8 cellular contexts compared by ENCODE assay signal in the genomic region with DNA sequence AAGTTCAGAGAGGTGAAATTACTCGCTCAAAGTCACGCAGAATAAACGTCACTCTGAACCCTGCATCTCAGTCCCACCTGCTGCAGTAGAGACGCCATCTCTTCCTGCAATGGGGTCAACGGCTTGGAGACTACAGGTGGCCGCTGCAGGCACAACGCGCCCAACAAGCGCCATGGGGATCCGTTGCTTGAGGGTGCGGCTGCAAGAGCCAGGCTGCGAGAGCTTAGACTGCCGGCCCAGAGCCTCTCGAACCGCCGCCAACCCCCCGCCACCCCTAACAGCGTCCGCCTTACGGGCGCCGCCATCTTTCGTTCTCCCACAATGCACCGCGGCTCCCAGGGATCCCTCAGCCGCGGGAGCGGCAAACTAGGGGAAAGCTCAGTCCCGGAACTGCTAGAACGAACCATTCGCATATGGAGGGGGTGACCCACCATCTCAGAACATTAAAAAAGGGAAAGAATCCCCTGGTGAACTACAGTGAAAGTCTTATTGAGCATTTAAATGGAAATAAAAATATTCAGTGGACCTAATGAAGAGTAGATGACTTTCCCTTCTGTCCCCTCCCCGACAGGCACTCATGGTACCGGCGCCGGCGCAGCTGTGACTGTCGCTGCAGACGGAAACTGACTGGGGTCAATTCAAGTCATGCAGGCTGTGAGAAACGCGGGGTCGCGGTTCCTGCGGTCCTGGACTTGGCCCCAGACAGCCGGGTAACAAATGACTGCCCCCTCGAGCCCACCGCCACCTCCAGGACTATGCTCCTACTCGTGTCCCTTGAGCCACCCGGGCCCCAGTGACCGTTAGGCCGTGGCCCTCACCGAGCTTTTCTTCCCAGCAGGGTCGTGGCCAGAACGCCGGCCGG. TPM values are rescaled to one million over a fixed set of nuclear protein-coding genes. Genes with fewer than 3 reads are reported as not detected.
DNase-seq lines count a peak whose midpoint lies in the region; ATAC-seq, FAIRE-seq and TF ChIP-seq lines count a peak whose summit lies in the region.

A gene (minus strand): TSS at position 316 of the 862 bp plus-strand sequence. CDS start 11 bp downstream, at position 305.
A gene (plus strand): TSS at position 636 of the 862 bp plus-strand sequence. CDS start 10 bp downstream, at position 646.

- peaks cover 28% of the 10 kb centered on the region for H3K36me3 ChIP-seq in adipocyte (ENCODE audit: control insufficient read depth, insufficient read depth, low read length, severe bottlenecking)
- peaks cover 0 to 30% (median 8%) of the 10 kb centered on the region in 4 donors for H3K36me3 ChIP-seq in transverse colon

- peak; percentile 89 for ATAC-seq in HG02798 (IDR thresholded peaks at IDR 0.05; ENCODE audit: poor library complexity, unreplicated experiment)

- DNase-seq in GM12892 (ENCODE audit: insufficient read length) (peak; percentile 71), NCI-H1417 treated with DMSO at 0.1 percent for 48 hours (lab: John Stamatoyannopoulos, UW) (peak; percentile 93), T follicular helper cell (ENCODE audit: low read depth) (peak; percentile 86), adipocyte (ENCODE audit: low read depth) (peak; percentile 96), cardiac septum (ENCODE audit: low spot score) (peak; percentile 96), pons (ENCODE audit: low spot score) (peak; percentile 92), transverse colon (peak; percentile 91)

- intact Hi-C loops in cardiac septum (cut with DNase I) (no loop called here), transverse colon (cut with DNase I; ENCODE audit: low total_unique reads) (no loop called here)

- H3K4me1 ChIP-seq in adipocyte (ENCODE audit: control insufficient read depth, insufficient read depth, low read length) = peaks cover 40% of the 10 kb centered on the region
- H3K4me1 ChIP-seq in transverse colon = peaks cover 10 to 32% (median 23%) of the 10 kb centered on the region in 4 donors

- no peak for TF ChIP-seq EP300 in transverse colon (IDR thresholded peaks at IDR 0.05; ENCODE audit: low read depth)

- H3K27me3 ChIP-seq in adipocyte (replicated peaks; ENCODE audit: control insufficient read depth, insufficient read depth, low read length) (no peaks in the 10 kb centered on the region), transverse colon (no peaks in the 10 kb centered on the region)

- peak within 1 kb of the TSS; percentile 85 to 89 (median 86) for H3K27ac ChIP-seq in transverse colon

- no peak for TF ChIP-seq CTCF in transverse colon (IDR thresholded peaks at IDR 0.05)

- H3K4me3 ChIP-seq in adipocyte (ENCODE audit: low read length) (peak within 1 kb of the TSS; percentile 90), transverse colon (peak within 1 kb of the TSS; percentile 62 to 99 (median 67))

- peak; percentile 84 for FAIRE-seq in GM12892 (lab: Jason Lieb, UNC)

- H3K9me3 ChIP-seq in adipocyte (ENCODE audit: control insufficient read depth, low read length) = no peaks in the 10 kb centered on the region
- no peaks in the 10 kb centered on the region for H3K9me3 ChIP-seq in transverse colon

- in situ Hi-C loops in transverse colon (cut with MboI; ENCODE audit: low pct_ligation_motif_present in 1 of 4, low pct_unique_long_range_greater_than_20kb in 1 of 4, low sequenced_read_pairs in 3 of 4) = no loop called here

- H3K9ac ChIP-seq in adipocyte (ENCODE audit: low read length) = peak within 1 kb of the TSS; percentile 99

- 0% methylated on average over 2 to 43 of the region's 55 CpGs for WGBS in transverse colon (ENCODE audit: low coverage in 1 of 2), 2 donors

- peak; percentile 89 for TF ChIP-seq POLR2A in GM12892 (IDR thresholded peaks at IDR 0.05; ENCODE audit: low read depth, low read length)
- peak; percentile 61 for TF ChIP-seq POLR2A in transverse colon (IDR thresholded peaks at IDR 0.05)

RNA-seq across cellular contexts. Expression of the first gene that starts in this region (rescaled TPM):
- polyA plus RNA-seq in GM12892 (2012; ENCODE audit: missing spikeins) = 32.0 TPM
- total RNA-seq in cardiac septum (57.8 TPM), transverse colon (10 to 100 TPM in 2 of 4 donors, 1 to 10 TPM in 2; 2.8 to 30.6 (median 16.0) TPM)

RNA-seq across cellular contexts. Expression of the second gene that starts in this region (rescaled TPM):
- 52.6 TPM for polyA plus RNA-seq in GM12892 (2012; ENCODE audit: missing spikeins)
- total RNA-seq in cardiac septum (50.6 TPM), transverse colon (10 to 100 TPM; 19.5 to 52.8 (median 39.4) TPM)

Comparison
In these comparisons a context has a peak if more than half of its experiments do, and no peak if none do; other contexts are left out.
1. Peak in every context shown above with its lines: DNase-seq, ATAC-seq, H3K4me3 ChIP-seq and H3K27ac ChIP-seq.